In the genomic region with DNA sequence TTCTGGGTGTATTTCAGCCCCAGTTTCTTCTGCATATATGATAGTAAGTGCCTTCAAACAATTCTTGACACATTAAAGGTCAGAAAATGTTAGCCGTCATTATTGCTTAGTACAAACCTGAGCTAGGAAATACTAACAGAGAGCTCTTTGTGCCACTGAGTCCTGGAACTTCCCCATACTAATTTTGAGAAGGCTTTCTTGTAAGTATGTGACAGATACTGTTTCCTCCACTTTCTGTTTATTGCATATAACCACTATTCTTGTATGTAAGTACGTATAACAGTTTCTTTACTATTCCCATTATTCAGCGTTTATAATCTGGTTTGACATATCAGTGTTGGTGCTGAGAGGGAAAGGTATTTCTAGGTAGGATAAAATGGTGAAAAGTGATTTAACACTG, we compare ENCODE assay signal across 18 cellular contexts. TPM values are rescaled to one million over a fixed set of nuclear protein-coding genes. Genes with fewer than 3 reads are reported as not detected.
DNase-seq lines count a peak whose midpoint lies in the region; ATAC-seq, FAIRE-seq and TF ChIP-seq lines count a peak whose summit lies in the region.
"Had no signal": no experiment of that assay in that cellular context is flagged by ENCODE, and none has a peak within 500 bp of the region (broad histone marks: within the 10 kb centered on the region; RNA-seq: fewer than 3 reads in every experiment).

No MANE protein-coding gene starts in this region.

- H3K36me3 Mint-ChIP-seq in activated T-cell treated with anti-CD3 and anti-CD28 coated beads, Interleukin-2, amount 50 U/mL, for 72 hours (ENCODE audit: insufficient read depth in 2 of 2), result peaks cover 2 to 4% of the 10 kb centered on the region in 2 donors
- H3K36me3 Mint-ChIP-seq in WTC11, result no peaks in the 10 kb centered on the region; the same call in 1 of the 2 replicates
- peaks cover 0 to 12% (median 7%) of the 10 kb centered on the region in 5 donors for H3K36me3 Mint-ChIP-seq in naive thymus-derived CD4-positive, alpha-beta T cell

- H3K36me3 ChIP-seq in naive thymus-derived CD4-positive, alpha-beta T cell (ENCODE audit: control insufficient read depth in 2 of 3, insufficient read depth in 3 of 3, low read length in 3 of 3), result no peaks in the 10 kb centered on the region

- H3K27me3 Mint-ChIP-seq in activated T-cell treated with anti-CD3 and anti-CD28 coated beads, Interleukin-2, amount 50 U/mL, for 72 hours (ENCODE audit: low read depth), result no peaks in the 10 kb centered on the region
- H3K27me3 Mint-ChIP-seq in WTC11 (ENCODE audit: low read depth), result no peaks in the 10 kb centered on the region
- H3K27me3 Mint-ChIP-seq in naive thymus-derived CD4-positive, alpha-beta T cell, result no peaks in the 10 kb centered on the region
- H3K27me3 Mint-ChIP-seq: CD8-positive, alpha-beta memory T cell had no signal

- FAIRE-seq in GM18507 (lab: Jason Lieb, UNC), result peak; percentile 39
- FAIRE-seq: D721Med had no signal

- H3K27ac Mint-ChIP-seq in activated T-cell treated with anti-CD3 and anti-CD28 coated beads, Interleukin-2, amount 50 U/mL, for 72 hours, result peak overlapping the region; percentile 77
- peak overlapping the region; percentile 27; the same call in 1 of the 2 replicates for H3K27ac Mint-ChIP-seq in WTC11
- peak overlapping the region in 2 of 9 donors; percentile 6 to 17 for H3K27ac Mint-ChIP-seq in naive thymus-derived CD4-positive, alpha-beta T cell
- H3K27ac Mint-ChIP-seq: H9 had no signal

- intact Hi-C loops in naive thymus-derived CD4-positive, alpha-beta T cell (cut with micrococcal nuclease), result no loop called here
- intact Hi-C loops in posterior cingulate gyrus (cut with DNase I), result no loop called here

- no peak overlapping the region for H3K4me3 ChIP-seq in naive thymus-derived CD4-positive, alpha-beta T cell (ENCODE audit: low read length)
- H3K4me3 ChIP-seq: BLaER1 had no signal

- no peaks in the 10 kb centered on the region for H3K27me3 ChIP-seq in naive thymus-derived CD4-positive, alpha-beta T cell (ENCODE audit: control insufficient read depth in 2 of 2, insufficient read depth in 2 of 2, low read length in 2 of 2)
- H3K27me3 ChIP-seq: BLaER1 had no signal

- peaks cover 54 to 63% of the 10 kb centered on the region in 2 donors for H3K4me1 ChIP-seq in naive thymus-derived CD4-positive, alpha-beta T cell (ENCODE audit: control insufficient read depth in 2 of 2, insufficient read depth in 2 of 2, low read length in 2 of 2)

- POLR2A ChIA-PET in WTC11 (lab: Charles Lee), result no interaction called here
- POLR2A ChIA-PET in naive thymus-derived CD4-positive, alpha-beta T cell (lab: Charles Lee), result interaction anchor here (1.3 kb wide), 1 partner anchor 10 kb away, joined by 7 read pairs; a partner anchor contains a TSS

- no peak for TF ChIP-seq CTCF in WTC11 (IDR thresholded peaks at IDR 0.05)

- DNase-seq in activated T-cell treated with anti-CD3 and anti-CD28 coated beads, Interleukin-2, amount 50 U/mL, for 72 hours, result no peak
- DNase-seq in activated T-cell treated with anti-CD3 and anti-CD28 coated beads for 4 hours, result no peak
- DNase-seq in GM18507 (ENCODE audit: extremely low spot score, insufficient read length, low read depth), result no peak
- no peak for DNase-seq in WTC11 (ENCODE audit: low spot score)
- no peak for DNase-seq in naive thymus-derived CD4-positive, alpha-beta T cell
- no peak for DNase-seq in posterior cingulate gyrus
- DNase-seq: CD8-positive, alpha-beta memory T cell; H9; KG1; NCI-H1105 treated with DMSO at 0.1 percent for 48 hours; NCI-H187; NCI-H2227 treated with DMSO at 0.1 percent for 48 hours; NCI-H524; NCI-H82; SIG-M5 had no signal

- no peak overlapping the region for H3K27ac ChIP-seq in naive thymus-derived CD4-positive, alpha-beta T cell (ENCODE audit: low read depth, low read length)
- H3K27ac ChIP-seq: BLaER1 had no signal

- peak; percentile 36 to 54 for ATAC-seq in activated T-cell treated with anti-CD3 and anti-CD28 coated beads, Interleukin-2, amount 50 U/mL, for 72 hours (replicated peaks in 1 of 2)
- ATAC-seq in WTC11, result no peak
- no peak for ATAC-seq in naive thymus-derived CD4-positive, alpha-beta T cell
- no peak for ATAC-seq in HG03135 (IDR thresholded peaks at IDR 0.05; ENCODE audit: unreplicated experiment)

- H3K4me3 Mint-ChIP-seq in activated T-cell treated with anti-CD3 and anti-CD28 coated beads, Interleukin-2, amount 50 U/mL, for 72 hours, result peak overlapping the region in 1 of 2 donors; percentile 70
- H3K4me3 Mint-ChIP-seq in WTC11, result no peak overlapping the region
- H3K4me3 Mint-ChIP-seq in naive thymus-derived CD4-positive, alpha-beta T cell, result peak overlapping the region in 6 of 10 donors; percentile 17 to 43 (median 32)
- H3K4me3 Mint-ChIP-seq: H9 had no signal

- H3K9me3 ChIP-seq in naive thymus-derived CD4-positive, alpha-beta T cell (ENCODE audit: control insufficient read depth in 2 of 3, low read length in 3 of 3), result no peaks in the 10 kb centered on the region
- H3K9me3 ChIP-seq: BLaER1 had no signal

- no peaks in the 10 kb centered on the region for H3K9me3 Mint-ChIP-seq in activated T-cell treated with anti-CD3 and anti-CD28 coated beads, Interleukin-2, amount 50 U/mL, for 72 hours
- H3K9me3 Mint-ChIP-seq in WTC11, result no peaks in the 10 kb centered on the region
- H3K9me3 Mint-ChIP-seq in naive thymus-derived CD4-positive, alpha-beta T cell, result peaks cover 0 to 1% (median 0%) of the 10 kb centered on the region in 11 donors
- H3K9me3 Mint-ChIP-seq: CD8-positive, alpha-beta memory T cell; H9 had no signal

- CTCF ChIA-PET in WTC11 (lab: Charles Lee), result interaction anchor here (1.0 kb wide), 1 partner anchor 195 kb away, joined by 11 read pairs; no protein-coding TSS in a partner anchor
- CTCF ChIA-PET in naive thymus-derived CD4-positive, alpha-beta T cell (lab: Charles Lee), result interaction anchor here (1.2 kb wide), 1 partner anchor 13 kb away, joined by 4 read pairs; no protein-coding TSS in a partner anchor

- H3K4me1 Mint-ChIP-seq in activated T-cell treated with anti-CD3 and anti-CD28 coated beads, Interleukin-2, amount 50 U/mL, for 72 hours (ENCODE audit: low read depth), result peaks cover 73% of the 10 kb centered on the region
- peaks cover 15% of the 10 kb centered on the region for H3K4me1 Mint-ChIP-seq in WTC11
- H3K4me1 Mint-ChIP-seq in naive thymus-derived CD4-positive, alpha-beta T cell, result peaks cover 46 to 93% (median 86%) of the 10 kb centered on the region in 7 donors

TF ChIP-seq in WTC11, 78 proteins besides CTCF, POLR2A, EP300 and RAD21:
- TF ChIP-seq, protein P1, sequence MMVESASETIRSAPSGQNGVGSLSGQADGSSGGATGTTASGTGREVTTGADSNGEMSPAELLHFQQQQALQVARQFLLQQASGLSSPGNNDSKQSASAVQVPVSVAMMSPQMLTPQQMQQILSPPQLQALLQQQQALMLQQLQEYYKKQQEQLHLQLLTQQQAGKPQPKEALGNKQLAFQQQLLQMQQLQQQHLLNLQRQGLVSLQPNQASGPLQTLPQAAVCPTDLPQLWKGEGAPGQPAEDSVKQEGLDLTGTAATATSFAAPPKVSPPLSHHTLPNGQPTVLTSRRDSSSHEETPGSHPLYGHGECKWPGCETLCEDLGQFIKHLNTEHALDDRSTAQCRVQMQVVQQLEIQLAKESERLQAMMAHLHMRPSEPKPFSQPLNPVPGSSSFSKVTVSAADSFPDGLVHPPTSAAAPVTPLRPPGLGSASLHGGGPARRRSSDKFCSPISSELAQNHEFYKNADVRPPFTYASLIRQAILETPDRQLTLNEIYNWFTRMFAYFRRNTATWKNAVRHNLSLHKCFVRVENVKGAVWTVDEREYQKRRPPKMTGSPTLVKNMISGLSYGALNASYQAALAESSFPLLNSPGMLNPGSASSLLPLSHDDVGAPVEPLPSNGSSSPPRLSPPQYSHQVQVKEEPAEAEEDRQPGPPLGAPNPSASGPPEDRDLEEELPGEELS (CRISPR knock-in tag; IDR thresholded peaks at IDR 0.05), result no peak
- TF ChIP-seq ZNF416 (CRISPR knock-in tag; IDR thresholded peaks at IDR 0.05) (no peak), SP1 (CRISPR knock-in tag; conservative IDR thresholded peaks at IDR 0.05) (no peak), GABPB1 (CRISPR knock-in tag; IDR thresholded peaks at IDR 0.05) (no peak), CBFB (CRISPR knock-in tag; IDR thresholded peaks at IDR 0.05; ENCODE audit: low read depth) (no peak), FOXJ3 (CRISPR knock-in tag; IDR thresholded peaks at IDR 0.05; ENCODE audit: borderline replicate concordance) (no peak)
- TF ChIP-seq, protein P2, sequence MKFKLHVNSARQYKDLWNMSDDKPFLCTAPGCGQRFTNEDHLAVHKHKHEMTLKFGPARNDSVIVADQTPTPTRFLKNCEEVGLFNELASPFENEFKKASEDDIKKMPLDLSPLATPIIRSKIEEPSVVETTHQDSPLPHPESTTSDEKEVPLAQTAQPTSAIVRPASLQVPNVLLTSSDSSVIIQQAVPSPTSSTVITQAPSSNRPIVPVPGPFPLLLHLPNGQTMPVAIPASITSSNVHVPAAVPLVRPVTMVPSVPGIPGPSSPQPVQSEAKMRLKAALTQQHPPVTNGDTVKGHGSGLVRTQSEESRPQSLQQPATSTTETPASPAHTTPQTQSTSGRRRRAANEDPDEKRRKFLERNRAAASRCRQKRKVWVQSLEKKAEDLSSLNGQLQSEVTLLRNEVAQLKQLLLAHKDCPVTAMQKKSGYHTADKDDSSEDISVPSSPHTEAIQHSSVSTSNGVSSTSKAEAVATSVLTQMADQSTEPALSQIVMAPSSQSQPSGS (CRISPR knock-in tag; IDR thresholded peaks at IDR 0.05; ENCODE audit: borderline replicate concordance, low read depth), result no peak
- TF ChIP-seq, protein P3, sequence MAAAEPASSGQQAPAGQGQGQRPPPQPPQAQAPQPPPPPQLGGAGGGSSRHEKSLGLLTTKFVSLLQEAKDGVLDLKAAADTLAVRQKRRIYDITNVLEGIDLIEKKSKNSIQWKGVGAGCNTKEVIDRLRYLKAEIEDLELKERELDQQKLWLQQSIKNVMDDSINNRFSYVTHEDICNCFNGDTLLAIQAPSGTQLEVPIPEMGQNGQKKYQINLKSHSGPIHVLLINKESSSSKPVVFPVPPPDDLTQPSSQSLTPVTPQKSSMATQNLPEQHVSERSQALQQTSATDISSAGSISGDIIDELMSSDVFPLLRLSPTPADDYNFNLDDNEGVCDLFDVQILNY (CRISPR knock-in tag; IDR thresholded peaks at IDR 0.05), result no peak
TF ChIP-seq in WTC11: peak in this region for 0.

RNA-seq across cellular contexts. Expression of a gene that starts 9.8 kb away (rescaled TPM):
- 100 to 1,000 TPM; 250 to 256 TPM for total RNA-seq in activated T-cell treated with anti-CD3 and anti-CD28 coated beads, Interleukin-2, amount 50 U/mL, for 72 hours
- total RNA-seq in WTC11 (2021), result 122 to 133 TPM (median 124 TPM) in 3 replicates
- 100 to 1,000 TPM; 202 to 223 (median 210) TPM for total RNA-seq in naive thymus-derived CD4-positive, alpha-beta T cell
- 100 to 1,000 TPM in 1 of 2 donors, 10 to 100 TPM in 1; 73.5 to 100 TPM for polyA plus RNA-seq in naive thymus-derived CD4-positive, alpha-beta T cell

RNA-seq across cellular contexts. Expression of a gene that starts 49.2 kb away (rescaled TPM):
- total RNA-seq in activated T-cell treated with anti-CD3 and anti-CD28 coated beads, Interleukin-2, amount 50 U/mL, for 72 hours, result 1 to 10 TPM; 1.1 to 1.5 TPM
- 0.30 to 0.61 TPM (median 0.46 TPM) in 3 replicates for total RNA-seq in WTC11 (2021)
- 1 to 10 TPM; 1.3 to 9.8 (median 4.6) TPM for total RNA-seq in naive thymus-derived CD4-positive, alpha-beta T cell
- not detected for polyA plus RNA-seq in naive thymus-derived CD4-positive, alpha-beta T cell

Comparison
In these comparisons a context has a peak if more than half of its experiments do, and no peak if none do; other contexts are left out.
1. ATAC-seq: peak in activated T-cell treated with anti-CD3 and anti-CD28 coated beads, Interleukin-2, amount 50 U/mL, for 72 hours (2 of 2); none in WTC11 (single experiment), naive thymus-derived CD4-positive, alpha-beta T cell (single experiment) and HG03135 (single experiment).